In the genomic region with DNA sequence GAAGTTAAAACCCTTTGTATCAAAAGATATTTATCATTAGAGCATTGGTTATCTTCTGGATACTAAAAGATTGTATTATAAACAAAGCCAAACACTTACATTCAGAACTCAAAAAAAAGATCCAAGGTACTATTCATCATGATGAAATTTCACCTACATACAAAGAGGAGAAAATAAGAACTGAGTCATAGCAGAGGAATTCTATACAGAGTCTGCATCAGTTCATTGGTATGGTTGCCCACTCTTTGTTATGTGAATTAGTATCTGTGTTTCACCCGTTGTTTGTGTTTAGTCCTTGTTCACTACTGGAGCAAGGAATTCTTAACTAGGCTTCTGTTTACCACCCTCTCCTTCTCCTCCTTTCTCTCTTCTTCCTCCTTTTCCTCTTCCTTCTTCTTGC, we compare ENCODE assay signal across 15 cellular contexts.
A peak's percentile ranks its signal among the peaks of the same experiment; 100 is the strongest.
DNase-seq lines count a peak whose midpoint lies in the region; ATAC-seq lines count a peak whose summit lies in the region.
"Had no signal": no experiment of that assay in that cellular context is flagged by ENCODE, and none has a peak within 500 bp of the region (broad histone marks: within the 10 kb centered on the region; RNA-seq: fewer than 3 reads in every experiment).

No MANE protein-coding gene starts in this region.

- H2AFZ ChIP-seq in ACC112 (ENCODE audit: low read length, unreplicated experiment) = no peak overlapping the region

- H3K27ac ChIP-seq in ACC112 (ENCODE audit: low read depth, low read length) (peak overlapping the region; percentile 14; the same call in 1 of the 2 replicates), HUES6 (ENCODE audit: low read depth, low read length) (peak overlapping the region; percentile 65), iPS-18a (ENCODE audit: low read length) (peak overlapping the region; percentile 36), right cardiac atrium (ENCODE audit: low read length) (no peak overlapping the region)
- H3K27ac ChIP-seq: heart right ventricle had no signal

- DNase-seq in amniotic stem cell (lab: John Stamatoyannopoulos, UW) (peak; percentile 44), NCI-H526 treated with DMSO at 0.1 percent for 48 hours (lab: John Stamatoyannopoulos, UW) (no peak), right cardiac atrium (no peak)
- DNase-seq: activated CD4-positive, CD25-positive, alpha-beta regulatory T cell treated with anti-CD3 and anti-CD28 coated beads, Interleukin-2, amount 50 U/mL, for 72 hours; effector CD4-positive, alpha-beta T cell; heart right ventricle; NCI-H1417 treated with DMSO at 0.1 percent for 48 hours; NCI-H774; occipital lobe had no signal

- H3K9me3 ChIP-seq in HUES6 (ENCODE audit: control insufficient read depth, insufficient read depth, low read depth, low read length) = no peaks in the 10 kb centered on the region
- no peaks in the 10 kb centered on the region for H3K9me3 ChIP-seq in iPS-18a (ENCODE audit: control insufficient read depth, low read depth, low read length)
- no peaks in the 10 kb centered on the region for H3K9me3 ChIP-seq in right cardiac atrium (ENCODE audit: control insufficient read depth, low read length)
- H3K9me3 ChIP-seq: heart right ventricle had no signal

- H3K4me1 ChIP-seq in ACC112 (ENCODE audit: control insufficient read depth, insufficient read depth, low read length, unreplicated experiment) (peaks cover 13% of the 10 kb centered on the region), HUES6 (ENCODE audit: control insufficient read depth, insufficient read depth, low read length) (peaks cover 12% of the 10 kb centered on the region), iPS-18a (ENCODE audit: control insufficient read depth, low read depth, low read length) (peaks cover 12% of the 10 kb centered on the region), right cardiac atrium (ENCODE audit: control insufficient read depth, insufficient read depth, low read length) (no peaks in the 10 kb centered on the region)

- WGBS in right cardiac atrium = 69% methylated on average over 1 of the region's 1 CpG

- no peaks in the 10 kb centered on the region for H3K36me3 ChIP-seq in ACC112 (ENCODE audit: insufficient read depth, low read length)
- no peaks in the 10 kb centered on the region for H3K36me3 ChIP-seq in HUES6 (ENCODE audit: control insufficient read depth, insufficient read depth, low read length)
- H3K36me3 ChIP-seq in iPS-18a (ENCODE audit: control insufficient read depth, low read depth, low read length) = no peaks in the 10 kb centered on the region
- H3K36me3 ChIP-seq: heart right ventricle had no signal

- no peaks in the 10 kb centered on the region for H3K27me3 ChIP-seq in ACC112 (ENCODE audit: insufficient read depth, low read length)
- H3K27me3 ChIP-seq in HUES6 (ENCODE audit: control insufficient read depth, insufficient read depth, low read length) = no peaks in the 10 kb centered on the region
- no peaks in the 10 kb centered on the region for H3K27me3 ChIP-seq in iPS-18a (ENCODE audit: control insufficient read depth, insufficient read depth, low read length)
- H3K27me3 ChIP-seq in right cardiac atrium (ENCODE audit: control insufficient read depth, insufficient read depth) = no peaks in the 10 kb centered on the region
- H3K27me3 ChIP-seq: heart right ventricle had no signal

- no peak for ATAC-seq in GM18909 (IDR thresholded peaks at IDR 0.05; ENCODE audit: poor library complexity, unreplicated experiment)
- ATAC-seq in GM18907 (IDR thresholded peaks at IDR 0.05; ENCODE audit: unreplicated experiment) = no peak
- no peak for ATAC-seq in right cardiac atrium
- ATAC-seq: heart right ventricle had no signal

- H3K79me2 ChIP-seq in ACC112 (ENCODE audit: control insufficient read depth, insufficient read depth, low read length, unreplicated experiment) = no peaks in the 10 kb centered on the region

- no peak overlapping the region for H3K9ac ChIP-seq in HUES6 (ENCODE audit: low read length)
- H3K9ac ChIP-seq in iPS-18a (ENCODE audit: low read length) = peak overlapping the region; percentile 29

- H3K4me3 ChIP-seq in ACC112 (ENCODE audit: low read depth, low read length) = no peak overlapping the region
- no peak overlapping the region for H3K4me3 ChIP-seq in HUES6 (ENCODE audit: low read depth, low read length)
- peak overlapping the region; percentile 38 for H3K4me3 ChIP-seq in iPS-18a (ENCODE audit: low read length)
- no peak overlapping the region for H3K4me3 ChIP-seq in right cardiac atrium (ENCODE audit: low read length)
- H3K4me3 ChIP-seq: heart right ventricle, lung had no signal

- intact Hi-C loops in right cardiac atrium (cut with DNase I) = no loop called here
